ENCODE assay signal across 8 cellular contexts in the genomic region with DNA sequence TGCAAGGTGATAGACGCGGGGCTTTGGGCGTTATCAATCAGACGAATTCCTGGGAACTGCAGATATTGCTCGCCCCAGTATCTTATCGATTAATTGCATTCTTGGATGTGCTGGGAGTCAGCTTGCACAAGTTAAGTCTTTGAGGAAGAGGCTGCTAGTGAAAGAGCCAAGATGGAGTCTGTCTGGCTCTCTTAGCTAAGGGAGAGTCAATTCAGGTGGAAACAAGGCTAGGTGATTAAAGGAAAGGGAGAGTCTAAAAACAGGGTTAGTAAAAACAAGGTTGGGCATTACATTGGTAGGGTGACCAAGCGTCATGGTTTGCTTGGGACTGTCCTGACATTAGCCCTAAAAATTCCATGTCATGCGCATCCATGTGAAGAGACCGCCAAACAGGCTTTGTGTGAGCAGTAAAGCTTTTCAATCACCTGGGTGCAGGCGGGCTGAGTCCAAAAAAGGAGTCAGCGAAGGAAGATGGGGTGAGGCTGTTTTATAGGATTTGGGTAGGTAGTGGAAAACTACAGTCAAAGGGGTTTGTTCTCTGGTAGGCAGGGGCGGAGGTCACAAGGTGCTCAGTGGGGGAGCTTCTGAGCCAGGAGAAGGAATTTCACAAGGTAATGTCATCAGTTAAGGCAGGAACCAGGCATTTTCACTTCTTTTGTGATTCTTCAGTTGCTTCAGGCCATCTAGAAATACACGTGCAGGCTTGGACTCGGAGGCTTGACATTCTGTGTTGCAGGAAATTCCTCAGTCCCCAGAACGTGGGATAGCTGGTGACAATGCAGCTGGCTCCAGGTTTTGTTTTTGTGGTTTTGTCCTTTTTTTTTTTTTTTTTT. TPM values are rescaled to one million over a fixed set of nuclear protein-coding genes. Genes with fewer than 3 reads are reported as not detected.
A peak's percentile ranks its signal among the peaks of the same experiment; 100 is the strongest.
DNase-seq lines count a peak whose midpoint lies in the region; ATAC-seq and TF ChIP-seq lines count a peak whose summit lies in the region.
"Not testable (repeated sequence)": the region's sequence is repeated elsewhere in the genome, so short reads cannot be mapped to it uniquely, and the experiment has no call there.
"Had no signal": no experiment of that assay in that cellular context is flagged by ENCODE, and none has a peak within 500 bp of the region (broad histone marks: within the 10 kb centered on the region; RNA-seq: fewer than 3 reads in every experiment).

No MANE protein-coding gene starts in this region.

- H3K36me3 ChIP-seq in Caco-2 (ENCODE audit: control insufficient read depth, insufficient read depth, low read length); H7 (replicated peaks; ENCODE audit: control insufficient read depth, insufficient read depth, low read length); HUES64 (ENCODE audit: insufficient read depth, low read length); iPS-20b (ENCODE audit: insufficient read depth, low read depth, low read length); trophoblast cell (ENCODE audit: control insufficient read depth in 1 of 2, insufficient read depth in 2 of 2, low read length in 2 of 2): not testable (repeated sequence)

- not testable (repeated sequence) for H2AK5ac ChIP-seq in trophoblast cell (ENCODE audit: low read length)

- not testable (repeated sequence) for H3K9me3 ChIP-seq in Caco-2; HUES64 (ENCODE audit: insufficient read depth, low read depth, low read length); iPS-20b (ENCODE audit: insufficient read depth, low read depth, low read length); trophoblast cell (ENCODE audit: insufficient read depth, low read depth, low read length)

- not testable (repeated sequence) for H3K27me3 ChIP-seq in Caco-2 (replicated peaks; ENCODE audit: control insufficient read depth, insufficient read depth, low read length); H7 (ENCODE audit: control insufficient read depth, insufficient read depth, low read length); HUES64 (ENCODE audit: insufficient read depth, low read length); iPS-20b (ENCODE audit: insufficient read depth, low read length); trophoblast cell (ENCODE audit: insufficient read depth, low read length)

- H4K8ac ChIP-seq in trophoblast cell (ENCODE audit: low read depth, low read length), result not testable (repeated sequence)

- H3K27ac ChIP-seq in HUES64 (ENCODE audit: low read depth, low read length) (peak overlapping the region; percentile 73), iPS-20b (ENCODE audit: low read length) (peak overlapping the region; percentile 72)
- not testable (repeated sequence) for H3K27ac ChIP-seq in trophoblast cell (ENCODE audit: low read depth, low read length)

- not testable (repeated sequence) for H2AFZ ChIP-seq in trophoblast cell (ENCODE audit: insufficient read depth, low read length, poor library complexity)

- CTCF ChIA-PET in Caco-2 (lab: Charles Lee), result not testable (repeated sequence)
- CTCF ChIA-PET in WTC11 (lab: Charles Lee), result interaction anchor here (0.7 to 1.6 kb wide), 3 partner anchors 45 to 379 kb away, joined by 5 to 6 read pairs (median 6); no protein-coding TSS in a partner anchor

- not testable (repeated sequence) for H3K4me3 Mint-ChIP-seq in Caco-2 (ENCODE audit: unreplicated experiment); endothelial cell (ENCODE audit: unreplicated experiment)
- H3K4me3 Mint-ChIP-seq in WTC11, result peak overlapping the region; percentile 6; the same call in 1 of the 2 replicates

- not testable (repeated sequence) for H3K18ac ChIP-seq in trophoblast cell (ENCODE audit: low read length)

- intact Hi-C loops in Caco-2 (cut with micrococcal nuclease; ENCODE audit: unreplicated experiment), result not testable (repeated sequence)

- H3K9ac ChIP-seq in HUES64 (ENCODE audit: low read depth, low read length) (peak overlapping the region; percentile 26; the same call in 1 of the 2 replicates), iPS-20b (ENCODE audit: low read depth, low read length) (peak overlapping the region; percentile 57; the same call in 1 of the 2 replicates)
- H3K9ac ChIP-seq in trophoblast cell (ENCODE audit: low read length), result not testable (repeated sequence)

- H3K23ac ChIP-seq in trophoblast cell (ENCODE audit: low read length), result not testable (repeated sequence)

- not testable (repeated sequence) for H3K4me3 ChIP-seq in Caco-2 (ENCODE audit: low read depth, low read length); H7 (ENCODE audit: insufficient read depth, low read depth, low read length); HUES64 (ENCODE audit: low read length); iPS-20b (ENCODE audit: low read length); trophoblast cell (ENCODE audit: low read depth, low read length)

- 39% methylated on average over 15 of the region's 15 CpGs for WGBS in HUES64
- no CpG with 5 or more reads among the region's 15 CpGs for WGBS in trophoblast cell (ENCODE audit: extremely low coverage, insufficient coverage, insufficient read length)

- not testable (repeated sequence) for H4K91ac ChIP-seq in trophoblast cell (ENCODE audit: low read depth, low read length)

- DNase-seq in Caco-2; endothelial cell (ENCODE audit: low spot score): not testable (repeated sequence)
- DNase-seq in H7 (peak; percentile 51), WTC11 (ENCODE audit: low spot score) (peak; percentile 44), trophoblast cell (peak; percentile 42 to 67)

- H3K9me3 Mint-ChIP-seq in Caco-2 (ENCODE audit: unreplicated experiment); WTC11; endothelial cell (ENCODE audit: unreplicated experiment): not testable (repeated sequence)

- not testable (repeated sequence) for H3K79me2 ChIP-seq in trophoblast cell (ENCODE audit: control insufficient read depth, insufficient read depth, low read length, poor library complexity)

- not testable (repeated sequence) for BruUV-seq in Caco-2 (replicated peaks; lab: Mats Ljungman, UMichigan)

- H3K27me3 Mint-ChIP-seq in Caco-2 (ENCODE audit: insufficient read depth, unreplicated experiment); WTC11 (ENCODE audit: low read depth); endothelial cell (ENCODE audit: unreplicated experiment): not testable (repeated sequence)

- not testable (repeated sequence) for H2BK12ac ChIP-seq in trophoblast cell (ENCODE audit: low read length)

- not testable (repeated sequence) for H3K4me2 ChIP-seq in trophoblast cell (ENCODE audit: low read length)

- H3K4me1 Mint-ChIP-seq in Caco-2 (ENCODE audit: low read depth, unreplicated experiment), result peaks cover 26% of the 10 kb centered on the region
- peaks cover 52% of the 10 kb centered on the region for H3K4me1 Mint-ChIP-seq in WTC11
- H3K4me1 Mint-ChIP-seq in endothelial cell (ENCODE audit: unreplicated experiment), result not testable (repeated sequence)

- H3K4ac ChIP-seq in trophoblast cell (ENCODE audit: low read depth, low read length), result not testable (repeated sequence)

- TF ChIP-seq CTCF in Caco-2 (IDR thresholded peaks at IDR 0.05; ENCODE audit: insufficient read depth in 1 of 2, low read depth in 1 of 2, low read length in 1 of 2, severe bottlenecking in 1 of 2, unreplicated experiment in 1 of 2); WTC11 (IDR thresholded peaks at IDR 0.05); endothelial cell (IDR thresholded peaks at IDR 0.05; ENCODE audit: unreplicated experiment): not testable (repeated sequence)

- not testable (repeated sequence) for H3K79me1 ChIP-seq in trophoblast cell (ENCODE audit: low read length)

- peak; percentile 13 for ATAC-seq in WTC11

- not testable (repeated sequence) for H2BK120ac ChIP-seq in trophoblast cell (ENCODE audit: insufficient read depth, low read length, poor library complexity)

- H3K14ac ChIP-seq in trophoblast cell (ENCODE audit: low read length), result not testable (repeated sequence)

- peak overlapping the region; percentile 42 for H3K27ac Mint-ChIP-seq in Caco-2 (ENCODE audit: unreplicated experiment)
- H3K27ac Mint-ChIP-seq in WTC11, result peak overlapping the region; percentile 99
- peak overlapping the region; percentile 62 for H3K27ac Mint-ChIP-seq in endothelial cell (ENCODE audit: unreplicated experiment)

- H4K12ac ChIP-seq in trophoblast cell (ENCODE audit: low read depth, low read length), result not testable (repeated sequence)

- not testable (repeated sequence) for H2BK5ac ChIP-seq in trophoblast cell (ENCODE audit: low read depth, low read length, poor library complexity)

- H3K36me3 Mint-ChIP-seq in Caco-2 (ENCODE audit: insufficient read depth, unreplicated experiment); WTC11; endothelial cell (ENCODE audit: low read depth, unreplicated experiment): not testable (repeated sequence)

- H3K4me1 ChIP-seq in Caco-2, result peaks cover 31% of the 10 kb centered on the region
- peaks cover 31% of the 10 kb centered on the region for H3K4me1 ChIP-seq in HUES64 (ENCODE audit: insufficient read depth, low read length)
- H3K4me1 ChIP-seq in iPS-20b (ENCODE audit: insufficient read depth, low read length), result peaks cover 13% of the 10 kb centered on the region; the same call in 1 of the 2 replicates
- H3K4me1 ChIP-seq in trophoblast cell (ENCODE audit: control insufficient read depth in 1 of 2, insufficient read depth in 2 of 2, low read length in 2 of 2), result peaks cover 12 to 14% of the 10 kb centered on the region in 2 experiments

- POLR2A ChIA-PET in Caco-2 (lab: Charles Lee), result not testable (repeated sequence)
- POLR2A ChIA-PET in WTC11 (lab: Charles Lee), result interaction anchor here (1.2 kb wide), 1 partner anchor 54 kb away, joined by 7 read pairs; the partner anchor contains the start of gene FBN3

TF ChIP-seq in WTC11, 78 proteins besides CTCF, POLR2A, EP300 and RAD21 (continues in another document):
- peak; percentile 44; the same call in 1 of the 2 replicates for TF ChIP-seq ZNF423 (CRISPR knock-in tag; IDR thresholded peaks at IDR 0.05)

RNA-seq across cellular contexts. Expression of gene CERS4, which starts 5.7 kb away (rescaled TPM):
- total RNA-seq in Caco-2 (2022), result 56.8 and 66.9 TPM in 2 replicates
- 116 and 117 TPM in 2 replicates for total RNA-seq in H7 (2014; rRNA removed; shearing (Covaris generic))
- 33.7 TPM for polyA plus RNA-seq in HUES64 (2013, experiment 1 of 2)
- polyA plus RNA-seq in HUES64 (2013, experiment 2 of 2), result 34.4 TPM
- total RNA-seq in WTC11 (2021), result 116 to 153 TPM (median 150 TPM) in 3 replicates
- total RNA-seq in endothelial cell (ENCODE audit: unreplicated experiment), result 34.2 TPM
- polyA plus RNA-seq in trophoblast cell (2013), result 11.5 and 13.1 TPM in 2 replicates

RNA-seq across cellular contexts. Expression of gene FBN3, which starts 54.1 kb away (rescaled TPM):
- 15.0 and 16.4 TPM in 2 replicates for total RNA-seq in Caco-2 (2022)
- total RNA-seq in H7 (2014; rRNA removed; shearing (Covaris generic)), result 13.7 and 15.9 TPM in 2 replicates
- polyA plus RNA-seq in HUES64 (2013, experiment 1 of 2), result 14.8 TPM
- polyA plus RNA-seq in HUES64 (2013, experiment 2 of 2), result 16.2 TPM
- 54.8 to 67.3 TPM (median 62.2 TPM) in 3 replicates for total RNA-seq in WTC11 (2021)
- total RNA-seq in endothelial cell (ENCODE audit: unreplicated experiment), result 15.5 TPM
- 9.1 and 10.0 TPM in 2 replicates for polyA plus RNA-seq in trophoblast cell (2013)
- polyA plus RNA-seq: CD14-positive monocyte had no signal

Comparison
In these comparisons a context has a peak if more than half of its experiments do, and no peak if none do; other contexts are left out.
1. H3K27ac Mint-ChIP-seq: peak in every context shown above with its lines; median percentile 99 in WTC11; 62 in endothelial cell; 42 in Caco-2.